25 cellular contexts compared by ENCODE assay signal in genomic region chr19:29248332-29248844, GRCh38.
"Had no signal": no experiment of that assay in that cellular context is flagged by ENCODE, and none has a peak within 500 bp of the region (broad histone marks: within the 10 kb centered on the region; RNA-seq: fewer than 3 reads in every experiment).

No MANE protein-coding gene starts in this region.

- H3K36me3 ChIP-seq: brain microvascular endothelial cell, esophagus squamous epithelium, neutrophil, ovary, prostate gland, tibial nerve, WERI-Rb-1 had no signal

- H3K4me3 ChIP-seq: esophagus squamous epithelium, ovary, prostate gland, tibial nerve had no signal

- ATAC-seq: T-helper 17 cell had no signal

- H3K27me3 ChIP-seq: brain microvascular endothelial cell, ovary, tibial nerve had no signal

- H3K9me3 ChIP-seq: esophagus squamous epithelium, neutrophil, ovary, prostate gland, tibial nerve had no signal

- DNase-seq: activated CD4-positive, alpha-beta memory T cell treated with anti-CD3 and anti-CD28 coated beads, Interleukin-2, amount 10 ng/mL, durations not matched to agents 7 days and 5 days; activated CD4-positive, alpha-beta T cell treated with anti-CD3 and anti-CD28 coated beads, Interleukin-2, amount 10 ng/mL, durations not matched to agents 24 days and 14 days; activated CD4-positive, CD25-positive, alpha-beta regulatory T cell treated with anti-CD3 and anti-CD28 coated beads, Interleukin-2, amount 50 U/mL, for 72 hours; activated CD8-positive, alpha-beta memory T cell treated with anti-CD3 and anti-CD28 coated beads, Interleukin-2, amount 50 U/mL, for 48 hours; activated gamma-delta T cell; activated naive CD4-positive, alpha-beta T cell treated with anti-CD3 and anti-CD28 coated beads, Interleukin-2, amount 10 ng/mL, durations not matched to agents 7 days and 5 days; activated naive CD8-positive, alpha-beta T cell treated with anti-CD3 and anti-CD28 coated beads, Interleukin-2, amount 10 ng/mL, durations not matched to agents 7 days and 5 days; activated T-cell treated with anti-CD3 and anti-CD28 coated beads, Interleukin-2, amount 50 U/mL, for 24 hours; amniotic stem cell; brain microvascular endothelial cell; central memory CD4-positive, alpha-beta T cell; dermis blood vessel endothelial cell; effector CD4-positive, alpha-beta T cell; esophagus squamous epithelium; foreskin melanocyte; left ventricle myocardium superior; ovary; stimulated activated naive CD4-positive, alpha-beta T cell treated with Interleukin-2 at 50 U/mL for 16 hours; T-helper 17 cell; T1000; WERI-Rb-1 had no signal

- H3K27ac ChIP-seq: brain microvascular endothelial cell, epithelial cell of prostate, esophagus squamous epithelium, neutrophil, ovary, prostate gland, tibial nerve, WERI-Rb-1 had no signal

- H3K4me1 ChIP-seq: prostate gland had no signal
